ENCODE assay signal across 22 cellular contexts in genomic region chr20:9140172-9140760, GRCh38.
"Had no signal": no experiment of that assay in that cellular context is flagged by ENCODE, and none has a peak within 500 bp of the region (broad histone marks: within the 10 kb centered on the region; RNA-seq: fewer than 3 reads in every experiment).

No MANE protein-coding gene starts in this region.

- H3K9me3 Mint-ChIP-seq: endodermal cell had no signal

- DNase-seq: activated CD4-positive, alpha-beta T cell treated with anti-CD3 and anti-CD28 coated beads for 36 hours; activated CD4-positive, alpha-beta T cell treated with anti-CD3 and anti-CD28 coated beads, Interleukin-2, amount 50 U/mL, for 48 hours; activated naive CD8-positive, alpha-beta T cell treated with anti-CD3 and anti-CD28 coated beads, Interleukin-2, amount 10 ng/mL, durations not matched to agents 7 days and 5 days; amygdala; colonic mucosa; endodermal cell; foreskin fibroblast; left cardiac atrium; lower lobe of right lung; nucleus accumbens; retina; stimulated activated CD4-positive, alpha-beta T cell treated with anti-CD3 and anti-CD28 coated beads, Interleukin-4, amount 100 ng/mL, for 1 hour; stimulated activated naive CD8-positive, alpha-beta T cell treated with anti-CD3 and anti-CD28 coated beads, Interleukin-15, amount 100 ng/mL, for 72 hours; T1000; trophoblast cell had no signal

- H2AFZ ChIP-seq: hepatocyte had no signal

- ATAC-seq: activated CD4-positive, alpha-beta T cell treated with anti-CD3 and anti-CD28 coated beads for 36 hours; natural killer cell treated with Interleukin-12 subunit alpha and Interleukin-12 subunit beta and Interleukin-15 and Interleukin-18, amount 100 ng/mL, for 72 hours; stimulated activated naive CD8-positive, alpha-beta T cell treated with anti-CD3 and anti-CD28 coated beads, Interleukin-15, amount 100 ng/mL, for 72 hours had no signal

- H3K4me3 Mint-ChIP-seq: activated CD4-positive, alpha-beta T cell treated with anti-CD3 and anti-CD28 coated beads for 36 hours; activated naive CD8-positive, alpha-beta T cell treated with anti-CD3 and anti-CD28 coated beads, Interleukin-2, amount 10 ng/mL, durations not matched to agents 7 days and 5 days; central memory CD8-positive, alpha-beta T cell; endodermal cell; natural killer cell treated with Interleukin-12 subunit alpha and Interleukin-12 subunit beta and Interleukin-15 and Interleukin-18, amount 100 ng/mL, for 72 hours; stimulated activated naive CD8-positive, alpha-beta T cell treated with anti-CD3 and anti-CD28 coated beads, Interleukin-15, amount 100 ng/mL, for 72 hours had no signal

- H3K4me3 ChIP-seq: colonic mucosa, hepatocyte, lower lobe of right lung, smooth muscle cell, suprapubic skin had no signal

- H3K27ac Mint-ChIP-seq: activated CD4-positive, alpha-beta T cell treated with anti-CD3 and anti-CD28 coated beads for 36 hours; activated naive CD8-positive, alpha-beta T cell treated with anti-CD3 and anti-CD28 coated beads, Interleukin-2, amount 10 ng/mL, durations not matched to agents 7 days and 5 days; endodermal cell; natural killer cell treated with Interleukin-12 subunit alpha and Interleukin-12 subunit beta and Interleukin-15 and Interleukin-18, amount 100 ng/mL, for 72 hours; stimulated activated naive CD8-positive, alpha-beta T cell treated with anti-CD3 and anti-CD28 coated beads, Interleukin-15, amount 100 ng/mL, for 72 hours had no signal

- H3K79me2 ChIP-seq: hepatocyte had no signal

- H3K4me1 Mint-ChIP-seq: activated CD4-positive, alpha-beta T cell treated with anti-CD3 and anti-CD28 coated beads for 36 hours; activated naive CD8-positive, alpha-beta T cell treated with anti-CD3 and anti-CD28 coated beads, Interleukin-2, amount 10 ng/mL, durations not matched to agents 7 days and 5 days; central memory CD8-positive, alpha-beta T cell; stimulated activated naive CD8-positive, alpha-beta T cell treated with anti-CD3 and anti-CD28 coated beads, Interleukin-15, amount 100 ng/mL, for 72 hours had no signal

- H3K4me1 ChIP-seq: colonic mucosa, suprapubic skin had no signal

- H3K4me2 ChIP-seq: hepatocyte, smooth muscle cell had no signal

- H3K27me3 ChIP-seq: colonic mucosa, hepatocyte, suprapubic skin had no signal

- H3K36me3 ChIP-seq: colonic mucosa, lower lobe of right lung, suprapubic skin had no signal

- H3K27ac ChIP-seq: colonic mucosa, epithelial cell of prostate, hepatocyte, lower lobe of right lung, suprapubic skin had no signal

- H3K36me3 Mint-ChIP-seq: activated naive CD8-positive, alpha-beta T cell treated with anti-CD3 and anti-CD28 coated beads, Interleukin-2, amount 10 ng/mL, durations not matched to agents 7 days and 5 days; natural killer cell treated with Interleukin-12 subunit alpha and Interleukin-12 subunit beta and Interleukin-15 and Interleukin-18, amount 100 ng/mL, for 72 hours had no signal

- H3K27me3 Mint-ChIP-seq: activated naive CD8-positive, alpha-beta T cell treated with anti-CD3 and anti-CD28 coated beads, Interleukin-2, amount 10 ng/mL, durations not matched to agents 7 days and 5 days; brain; central memory CD8-positive, alpha-beta T cell had no signal
